Comparison of ENCODE assay signal across 15 cellular contexts in genomic region chr15:40976819-40977218, GRCh38. TPM values are rescaled to one million over a fixed set of nuclear protein-coding genes. Genes with fewer than 3 reads are reported as not detected.
DNase-seq lines count a peak whose midpoint lies in the region; TF ChIP-seq lines count a peak whose summit lies in the region.
"Had no signal": no experiment of that assay in that cellular context is flagged by ENCODE, and none has a peak within 500 bp of the region (broad histone marks: within the 10 kb centered on the region; RNA-seq: fewer than 3 reads in every experiment).

No MANE protein-coding gene starts in this region.

- TF ChIP-seq CTCF in HEK293 (tag by site-specific recombination; IDR thresholded peaks at IDR 0.05) (no peak), dorsolateral prefrontal cortex (IDR thresholded peaks at IDR 0.05 in 54 of 56, conservative IDR thresholded peaks at IDR 0.05 in 2 of 56; ENCODE audit: low read depth in 1 of 56, partially characterized antibody in 56 of 56) (no peak), sigmoid colon (IDR thresholded peaks at IDR 0.05) (no peak)

- no peak overlapping the region for H3K4me2 ChIP-seq in BLaER1

- intact Hi-C loops in dorsolateral prefrontal cortex (cut with DNase I) (no loop called here), sigmoid colon (cut with DNase I) (no loop called here)

- H3K9ac ChIP-seq in BLaER1 = no peak overlapping the region
- H3K9ac ChIP-seq: GM23248 had no signal

- H3K36me3 ChIP-seq in BLaER1 (peaks cover 71% of the 10 kb centered on the region), HEK293 (ENCODE audit: control insufficient read depth in 2 of 2, insufficient read depth in 1 of 2, low read length in 2 of 2) (peaks cover 0 to 51% of the 10 kb centered on the region in 2 experiments; a peak in 2 of 3 replicates), sigmoid colon (peaks cover 26 to 64% (median 45%) of the 10 kb centered on the region in 4 donors)

- peak in 3 of 10 donors; percentile 35 to 51 (median 40) for DNase-seq in dorsolateral prefrontal cortex
- peak; percentile 21 for DNase-seq in sigmoid colon
- no peak for DNase-seq in substantia nigra (lab: John Stamatoyannopoulos, UW)
- no peak for DNase-seq in DMS53 (lab: John Stamatoyannopoulos, UW)
- no peak for DNase-seq in pons (ENCODE audit: low spot score)
- DNase-seq: BE2C; CD8-positive, alpha-beta memory T cell; GM23248; MM.1S; NCI-H1930; NCI-H774 had no signal

- POLR2A ChIA-PET in HEK293 (lab: Yijun Ruan, JAX) = interaction anchor here (0.7 kb wide), 1 partner anchor 8 kb away, joined by 4 read pairs; no protein-coding TSS in a partner anchor

- 83 to 85% methylated on average over 7 of the region's 7 CpGs for WGBS in sigmoid colon, 2 donors

- no peak for TF ChIP-seq EP300 in sigmoid colon (IDR thresholded peaks at IDR 0.05)

- H3K27ac ChIP-seq in BLaER1 (peak overlapping the region; percentile 19; the same call in 1 of the 2 replicates), HEK293 (ENCODE audit: extremely low read depth, low read depth, low read length) (no peak overlapping the region), dorsolateral prefrontal cortex (peak overlapping the region in 31 of 59 donors; percentile 1 to 65 (median 38)), sigmoid colon (no peak overlapping the region), substantia nigra (ENCODE audit: low read depth, low read length, poor library complexity, severe bottlenecking) (no peak overlapping the region)
- H3K27ac ChIP-seq: GM23248 had no signal

- CTCF ChIA-PET in HEK293 (lab: Yijun Ruan, JAX) = interaction anchor here (0.6 kb wide), 1 partner anchor 12 kb away, joined by 3 read pairs; no protein-coding TSS in a partner anchor

- H3K4me3 ChIP-seq in BLaER1 (no peak overlapping the region), HEK293 (ENCODE audit: low read depth, low read length) (no peak overlapping the region), dorsolateral prefrontal cortex (no peak overlapping the region), sigmoid colon (no peak overlapping the region)
- H3K4me3 ChIP-seq: GM23248 had no signal

- H3K27me3 ChIP-seq in BLaER1 = no peaks in the 10 kb centered on the region
- no peaks in the 10 kb centered on the region for H3K27me3 ChIP-seq in dorsolateral prefrontal cortex
- H3K27me3 ChIP-seq in sigmoid colon = no peaks in the 10 kb centered on the region
- H3K27me3 ChIP-seq: BE2C had no signal

- no peak for TF ChIP-seq POLR2A in sigmoid colon (IDR thresholded peaks at IDR 0.05)

- H3K9me3 ChIP-seq in BLaER1 = no peaks in the 10 kb centered on the region
- no peaks in the 10 kb centered on the region for H3K9me3 ChIP-seq in HEK293 (ENCODE audit: control insufficient read depth, insufficient read depth, low read depth, low read length)
- no peaks in the 10 kb centered on the region for H3K9me3 ChIP-seq in sigmoid colon
- H3K9me3 ChIP-seq: BE2C had no signal

- no peaks in the 10 kb centered on the region for H4K20me1 ChIP-seq in BLaER1

- H3K4me1 ChIP-seq in BLaER1 = peaks cover 9% of the 10 kb centered on the region; the same call in 1 of the 2 replicates
- H3K4me1 ChIP-seq in HEK293 (ENCODE audit: control insufficient read depth, insufficient read depth, low read length) = no peaks in the 10 kb centered on the region
- no peaks in the 10 kb centered on the region for H3K4me1 ChIP-seq in sigmoid colon
- H3K4me1 ChIP-seq: BE2C had no signal

TF ChIP-seq in HEK293, 187 proteins besides CTCF, POLR2A, EP300 and RAD21:
- TF ChIP-seq ZFHX2 (tag by site-specific recombination; conservative IDR thresholded peaks at IDR 0.05) (peak; percentile 42), EGR2 (tag by site-specific recombination; IDR thresholded peaks at IDR 0.05; ENCODE audit: low read depth) (0 out of 2 replicates have a peak, but pooled peaks have one; percentile 35), ZNF24 (tag by site-specific recombination; IDR thresholded peaks at IDR 0.05) (no peak)

RNA-seq across cellular contexts. Expression of gene CHAC1, which starts 23.5 kb away (rescaled TPM):
- total RNA-seq in dorsolateral prefrontal cortex (10 to 100 TPM in 48 of 120 experiments, 1 to 10 TPM in 72; 2.8 to 19.8 (median 9.3) TPM), sigmoid colon (1 to 10 TPM in 3 of 4 donors, under 1 TPM in 1; 0.66 to 3.1 (median 2.4) TPM)
- polyA plus RNA-seq in sigmoid colon = 10 to 100 TPM in 1 of 3 donors, 1 to 10 TPM in 2; 3.0 to 31.4 (median 8.3) TPM
- total RNA-seq: HepG2 had no signal
- polyA plus RNA-seq: CD8-positive, alpha-beta memory T cell had no signal

RNA-seq across cellular contexts. Expression of gene DLL4, which starts 47.7 kb away (rescaled TPM):
- total RNA-seq in dorsolateral prefrontal cortex = 10 to 100 TPM in 41 of 120 experiments, 1 to 10 TPM in 79; 2.2 to 25.3 (median 7.9) TPM
- total RNA-seq in sigmoid colon = 1 to 10 TPM; 3.5 to 5.4 (median 4.6) TPM
- polyA plus RNA-seq in sigmoid colon = 10 to 100 TPM in 1 of 3 donors, 1 to 10 TPM in 2; 1.6 to 12.2 (median 3.6) TPM
- total RNA-seq: CD8-positive, alpha-beta memory T cell; Daoy; GM23248 had no signal
- polyA plus RNA-seq: CD8-positive, alpha-beta memory T cell; GM23248 had no signal

Comparison
In these comparisons a context has a peak if more than half of its experiments do, and no peak if none do; other contexts are left out.
1. H3K27ac ChIP-seq: peak in BLaER1 (single experiment) and dorsolateral prefrontal cortex (31 of 59); none in HEK293 (single experiment), sigmoid colon (0 of 4) and substantia nigra (single experiment).